Comparison of ENCODE assay signal across 25 cellular contexts in genomic region chr17:69762359-69762758, GRCh38.
A peak's percentile ranks its signal among the peaks of the same experiment; 100 is the strongest.
DNase-seq lines count a peak whose midpoint lies in the region; ATAC-seq and TF ChIP-seq lines count a peak whose summit lies in the region.
"Had no signal": no experiment of that assay in that cellular context is flagged by ENCODE, and none has a peak within 500 bp of the region (broad histone marks: within the 10 kb centered on the region; RNA-seq: fewer than 3 reads in every experiment).

No MANE protein-coding gene starts in this region.

- TF ChIP-seq EP300 in SK-N-SH (IDR thresholded peaks at IDR 0.05; ENCODE audit: borderline replicate concordance in 1 of 2, low read depth in 1 of 2, low read length in 1 of 2), result no peak
- TF ChIP-seq EP300 in suprapubic skin (IDR thresholded peaks at IDR 0.05), result no peak

- H3K4me2 ChIP-seq in SK-N-SH, result peak overlapping the region; percentile 14; the same call in 1 of the 2 replicates
- H3K4me2 ChIP-seq: GM23338 had no signal

- H3K4me3 ChIP-seq in SK-N-SH (ENCODE audit: low read depth in 2 of 2, low read length in 1 of 2), result no peak overlapping the region
- no peak overlapping the region for H3K4me3 ChIP-seq in suprapubic skin
- H3K4me3 ChIP-seq in BE2C (ENCODE audit: low read depth, low read length), result no peak overlapping the region
- H3K4me3 ChIP-seq: GM23338, skin epidermis had no signal

- no peaks in the 10 kb centered on the region for H3K36me3 ChIP-seq in SK-N-SH (replicated peaks in 1 of 2; ENCODE audit: control insufficient read depth in 1 of 2, insufficient read depth in 2 of 2, low read length in 1 of 2)
- H3K36me3 ChIP-seq in suprapubic skin, result no peaks in the 10 kb centered on the region
- no peaks in the 10 kb centered on the region for H3K36me3 ChIP-seq in BE2C

- H3K9me2 ChIP-seq in SK-N-SH, result no peaks in the 10 kb centered on the region

- CTCF ChIA-PET in SK-N-SH (lab: Yijun Ruan, JAX), result interaction anchor here (0.9 to 1.2 kb wide), 4 partner anchors 9 to 153 kb away, joined by 3 to 5 read pairs (median 4); no protein-coding TSS in a partner anchor

- H3K9ac ChIP-seq in SK-N-SH, result no peak overlapping the region

- H3K27ac ChIP-seq in SK-N-SH (ENCODE audit: low read depth in 2 of 2, low read length in 1 of 2) (peak overlapping the region in 1 of 2 experiments; percentile 4; a peak in 2 of 4 replicates), foreskin keratinocyte (peak overlapping the region; percentile 36), suprapubic skin (peak overlapping the region; percentile 32)

- POLR2A ChIA-PET in SK-N-SH (lab: Yijun Ruan, JAX), result no interaction called here

- DNase-seq in HCEC 1CT (peak; percentile 48), SK-N-SH (no peak), foreskin keratinocyte (peak in 1 of 2 donors; percentile 36), suprapubic skin (ENCODE audit: low spot score in 2 of 2) (no peak), NOMO-1 treated with dmso at 0.1 percent for 144 hours (lab: John Stamatoyannopoulos, UW; ENCODE audit: unreplicated experiment) (no peak), BE2C (no peak)
- DNase-seq: activated CD4-positive, alpha-beta T cell treated with anti-CD3 and anti-CD28 coated beads, Interleukin-2, amount 50 U/mL, for 48 hours; activated naive CD4-positive, alpha-beta T cell treated with anti-CD3 and anti-CD28 coated beads, Interleukin-2, amount 10 ng/mL, durations not matched to agents 7 days and 5 days; activated T-cell treated with anti-CD3 and anti-CD28 coated beads, Interleukin-2, amount 50 U/mL, for 1 hour; CD8-positive, alpha-beta memory T cell; DMS79; endodermal cell; hypothalamus; midbrain; NCI-H2107; NCI-H526; nephron progenitor cell; SIG-M5; stimulated activated CD4-positive, alpha-beta T cell treated with anti-CD3 and anti-CD28 coated beads, Interleukin-2, amount 100 ng/mL, for 48 hours; stimulated activated naive CD8-positive, alpha-beta T cell treated with anti-CD3 and anti-CD28 coated beads, Interleukin-15, amount 100 ng/mL, for 72 hours; T-helper 2 cell had no signal

- 0 out of 2 replicates have a peak overlapping the region, but pooled peaks have one; percentile 35 for H2AFZ ChIP-seq in SK-N-SH (ENCODE audit: low read depth)
- H2AFZ ChIP-seq: GM23338 had no signal

- no peak for TF ChIP-seq POLR2A in suprapubic skin (IDR thresholded peaks at IDR 0.05)

- H3K27me3 ChIP-seq in SK-N-SH (ENCODE audit: insufficient read depth) (no peaks in the 10 kb centered on the region), foreskin keratinocyte (no peaks in the 10 kb centered on the region), suprapubic skin (no peaks in the 10 kb centered on the region), BE2C (no peaks in the 10 kb centered on the region)

- no peak for TF ChIP-seq CTCF in SK-N-SH (IDR thresholded peaks at IDR 0.05)
- TF ChIP-seq CTCF in foreskin keratinocyte (conservative IDR thresholded peaks at IDR 0.05), result no peak
- no peak for TF ChIP-seq CTCF in suprapubic skin (IDR thresholded peaks at IDR 0.05)
- TF ChIP-seq CTCF in BE2C (IDR thresholded peaks at IDR 0.05; ENCODE audit: low read depth, low read length), result no peak

- peaks cover 12% of the 10 kb centered on the region for H3F3A ChIP-seq in SK-N-SH (replicated peaks; ENCODE audit: insufficient read depth)

- H3K4me1 ChIP-seq in SK-N-SH (ENCODE audit: control insufficient read depth in 1 of 2, insufficient read depth in 2 of 2, low read depth in 1 of 2, low read length in 1 of 2), result peaks cover 0 to 18% of the 10 kb centered on the region in 2 experiments; a peak in 2 of 4 replicates
- H3K4me1 ChIP-seq in foreskin keratinocyte, result peaks cover 26% of the 10 kb centered on the region
- H3K4me1 ChIP-seq in suprapubic skin, result peaks cover 20% of the 10 kb centered on the region
- H3K4me1 ChIP-seq in BE2C, result no peaks in the 10 kb centered on the region

- ATAC-seq in foreskin keratinocyte (no peak), GM19351 (IDR thresholded peaks at IDR 0.05; ENCODE audit: unreplicated experiment) (no peak)
- ATAC-seq: GM23338; stimulated activated naive CD8-positive, alpha-beta T cell treated with anti-CD3 and anti-CD28 coated beads, Interleukin-15, amount 100 ng/mL, for 72 hours; WTC11 had no signal

- H4K20me1 ChIP-seq in SK-N-SH (ENCODE audit: insufficient read depth), result no peaks in the 10 kb centered on the region

- H3K9me3 ChIP-seq in SK-N-SH (no peaks in the 10 kb centered on the region), suprapubic skin (no peaks in the 10 kb centered on the region), BE2C (no peaks in the 10 kb centered on the region)

- H3K79me2 ChIP-seq in SK-N-SH (ENCODE audit: insufficient read depth), result no peaks in the 10 kb centered on the region

- TF ChIP-seq RAD21 in SK-N-SH (IDR thresholded peaks at IDR 0.05; ENCODE audit: low read length), result no peak

- WGBS in SK-N-SH (ENCODE audit: low lambda C conversion rate), result 15% methylated on average over 1 of the region's 1 CpG
- WGBS in suprapubic skin, result 38% methylated on average over 1 of the region's 1 CpG

TF ChIP-seq in SK-N-SH, 30 proteins besides CTCF, POLR2A, EP300 and RAD21:
- TF ChIP-seq GATA2 (CRISPR knock-in tag; IDR thresholded peaks at IDR 0.05) (no peak), TCF12 (IDR thresholded peaks at IDR 0.05) (no peak), SMC3 (IDR thresholded peaks at IDR 0.05; ENCODE audit: low read depth, low read length) (no peak), RCOR1 (IDR thresholded peaks at IDR 0.05; ENCODE audit: low read length) (no peak), CHD2 (IDR thresholded peaks at IDR 0.05; ENCODE audit: low read length, partially characterized antibody) (no peak), FOXM1 (IDR thresholded peaks at IDR 0.05; ENCODE audit: low read depth) (no peak), YY1 (IDR thresholded peaks at IDR 0.05; ENCODE audit: low read depth) (no peak), USF2 (IDR thresholded peaks at IDR 0.05; ENCODE audit: borderline replicate concordance, low read depth, low read length) (no peak), EZH2phosphoT487 (IDR thresholded peaks at IDR 0.05; ENCODE audit: borderline replicate concordance, low read depth) (no peak), SIN3A (IDR thresholded peaks at IDR 0.05; ENCODE audit: borderline replicate concordance, low read depth, low read length) (no peak), RXRA (IDR thresholded peaks at IDR 0.05; ENCODE audit: borderline replicate concordance, low read depth) (no peak), NFIC (IDR thresholded peaks at IDR 0.05; ENCODE audit: borderline replicate concordance) (no peak), IRF3 (IDR thresholded peaks at IDR 0.05; ENCODE audit: low read depth, low read length) (no peak), TEAD4 (IDR thresholded peaks at IDR 0.05; ENCODE audit: borderline replicate concordance, insufficient read depth) (no peak), FOSL2 (IDR thresholded peaks at IDR 0.05; ENCODE audit: borderline replicate concordance, low read depth) (no peak)
